Comparison of ENCODE assay signal across 8 cellular contexts in the genomic region with DNA sequence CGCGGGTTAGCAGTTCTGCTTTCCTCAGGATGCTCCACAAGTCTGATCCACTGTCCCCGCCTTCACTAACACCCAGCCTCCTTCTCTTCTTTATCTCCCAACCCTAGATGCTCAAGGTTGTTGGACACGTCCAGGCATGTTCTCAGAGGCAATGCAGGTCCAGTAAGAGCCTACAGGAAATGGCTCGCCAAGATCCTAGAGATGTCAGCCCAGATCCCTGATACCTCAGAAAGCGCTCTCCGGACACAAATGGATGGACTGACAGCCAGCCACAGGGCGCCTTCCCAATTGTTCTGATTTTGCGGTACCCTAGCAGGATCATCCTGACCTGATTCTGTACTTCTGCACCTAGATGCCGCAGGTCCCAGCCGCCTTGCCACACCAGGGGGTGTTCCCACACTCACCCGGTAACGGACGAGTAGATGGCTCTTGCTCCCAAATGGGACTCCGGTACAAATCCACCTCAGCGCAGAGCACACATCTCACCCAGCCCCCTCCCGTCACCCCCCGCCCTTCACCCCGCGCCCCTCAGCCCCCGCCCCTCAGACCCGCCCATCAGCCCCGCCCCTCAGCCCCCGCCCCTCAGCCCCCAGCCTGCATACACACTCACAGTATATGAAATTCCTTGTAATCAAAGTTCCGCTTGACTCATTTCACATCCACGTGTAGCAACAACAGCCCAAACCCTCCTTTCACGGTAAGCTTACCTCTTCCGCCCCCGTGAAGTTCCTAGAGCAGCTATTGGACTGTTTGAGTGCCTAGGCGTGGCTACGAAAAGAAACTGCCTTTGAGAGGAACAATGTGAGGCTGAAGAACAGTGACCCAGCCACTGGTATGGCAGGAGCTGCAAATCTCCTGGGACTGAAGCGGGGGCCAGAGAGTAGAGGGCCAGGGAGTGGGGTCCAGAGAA. TPM values are rescaled to one million over a fixed set of nuclear protein-coding genes. Genes with fewer than 3 reads are reported as not detected.
A peak's percentile ranks its signal among the peaks of the same experiment; 100 is the strongest.
DNase-seq lines count a peak whose midpoint lies in the region; ATAC-seq lines count a peak whose summit lies in the region.

A gene with protein sequence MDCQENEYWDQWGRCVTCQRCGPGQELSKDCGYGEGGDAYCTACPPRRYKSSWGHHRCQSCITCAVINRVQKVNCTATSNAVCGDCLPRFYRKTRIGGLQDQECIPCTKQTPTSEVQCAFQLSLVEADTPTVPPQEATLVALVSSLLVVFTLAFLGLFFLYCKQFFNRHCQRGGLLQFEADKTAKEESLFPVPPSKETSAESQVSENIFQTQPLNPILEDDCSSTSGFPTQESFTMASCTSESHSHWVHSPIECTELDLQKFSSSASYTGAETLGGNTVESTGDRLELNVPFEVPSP (minus strand): TSS at position 488 of the 910 bp plus-strand sequence. CDS start 23,058 bp downstream, outside the sequence.

- intact Hi-C loops in posterior vena cava (cut with DNase I) = no loop called here

- DNase-seq in H7 (peak; percentile 69), NCI-H460 (ENCODE audit: extremely low read depth, low read depth) (peak; percentile 96), astrocyte of the hippocampus (ENCODE audit: low read depth, low spot score) (peak; percentile 83), posterior vena cava (ENCODE audit: low spot score) (no peak), NCI-H1436 (lab: John Stamatoyannopoulos, UW) (no peak)

- H3K27ac ChIP-seq in skin epidermis = peak within 1 kb of the TSS in 7 of 21 experiments; percentile 3 to 66 (median 53)

- no peaks in the 10 kb centered on the region for H3K36me3 ChIP-seq in H7 (replicated peaks; ENCODE audit: control insufficient read depth, insufficient read depth, low read length)

- no peaks in the 10 kb centered on the region; the same call in 1 of the 2 replicates for H3K27me3 ChIP-seq in H7 (ENCODE audit: control insufficient read depth, insufficient read depth, low read length)

- H3K4me3 ChIP-seq in H7 (ENCODE audit: insufficient read depth, low read depth, low read length) (peak within 1 kb of the TSS; percentile 56), iPS-11a (ENCODE audit: low read depth, low read length) (peak within 1 kb of the TSS; percentile 58), skin epidermis (peak within 1 kb of the TSS in 6 of 7 experiments; percentile 14 to 42 (median 24))

- ATAC-seq in GM18499 (IDR thresholded peaks at IDR 0.05; ENCODE audit: insufficient read depth, unreplicated experiment) = peak; percentile 95

RNA-seq across cellular contexts. Expression of the gene that starts here (rescaled TPM):
- 0.80 and 0.92 TPM in 2 replicates for total RNA-seq in H7 (2014; rRNA removed; shearing (Covaris generic))
- total RNA-seq in NCI-H460 (2014; rRNA removed; shearing (Covaris generic)) = 30.6 and 32.2 TPM in 2 replicates
- 26.1 and 35.8 TPM in 2 replicates for polyA plus RNA-seq in NCI-H460 (2014; cell fraction: nucleus; rRNA removed)
- total RNA-seq in posterior vena cava = 1 to 10 TPM; 3.2 to 3.9 TPM

Comparison
In these comparisons a context has a peak if more than half of its experiments do, and no peak if none do; other contexts are left out.
1. Peak in DNase-seq and H3K4me3 ChIP-seq in H7; RNA of the gene not detected or under 1 TPM.
2. DNase-seq: peak in NCI-H460 (single experiment) and astrocyte of the hippocampus (single experiment); none in posterior vena cava (single experiment) and NCI-H1436 (single experiment).
3. Peak in every context shown above with its lines, with median percentiles within 50 percentile points of each other: H3K4me3 ChIP-seq.